8 cellular contexts compared by ENCODE assay signal in the genomic region with DNA sequence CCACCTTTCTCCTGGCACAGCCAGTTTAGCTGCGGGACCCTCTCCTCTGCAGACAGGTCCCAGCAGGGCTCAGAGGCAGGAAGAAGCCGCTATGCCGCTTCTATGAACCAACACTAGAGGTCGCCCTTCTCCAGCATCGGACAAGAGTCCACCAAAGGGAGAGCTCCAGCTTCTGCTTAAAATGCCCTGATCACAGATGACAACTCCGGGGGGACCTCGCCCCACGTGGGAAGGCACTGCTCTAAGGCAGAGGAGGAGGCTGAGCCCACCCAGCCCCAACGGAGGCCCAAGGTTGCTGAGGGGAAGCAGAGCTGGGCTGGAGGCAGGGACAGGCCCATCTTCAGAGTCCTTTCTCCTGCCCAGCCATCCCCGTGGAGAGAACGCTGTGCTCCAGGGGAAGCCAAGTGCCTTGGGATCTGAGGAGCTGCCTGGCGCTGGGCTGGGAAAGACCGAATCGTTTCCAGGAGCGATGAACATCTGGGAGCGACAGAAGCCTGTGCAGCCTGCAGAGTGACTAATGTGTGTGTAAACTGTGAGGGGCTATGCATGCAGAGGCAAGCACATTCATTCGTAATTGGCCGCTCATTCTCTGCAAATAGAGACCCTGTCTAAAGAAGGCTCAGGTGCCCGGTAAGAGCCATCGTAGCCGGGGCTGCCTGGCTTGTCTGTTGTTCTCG. TPM values are rescaled to one million over a fixed set of nuclear protein-coding genes. Genes with fewer than 3 reads are reported as not detected.
A peak's percentile ranks its signal among the peaks of the same experiment; 100 is the strongest.
DNase-seq lines count a peak whose midpoint lies in the region; ATAC-seq and TF ChIP-seq lines count a peak whose summit lies in the region.

No MANE protein-coding gene starts in this region.

- peak; percentile 90 for TF ChIP-seq CTCF in CD4-positive, alpha-beta T cell (IDR thresholded peaks at IDR 0.05)
- TF ChIP-seq CTCF in glutamatergic neuron (IDR thresholded peaks at IDR 0.05; ENCODE audit: partially characterized antibody, unreplicated experiment) (peak; percentile 96), psoas muscle (IDR thresholded peaks at IDR 0.05) (peak; percentile 89)

- H3K27ac Mint-ChIP-seq in CD4-positive, alpha-beta T cell = no peak overlapping the region
- peak overlapping the region; percentile 88 for H3K27ac Mint-ChIP-seq in glutamatergic neuron (ENCODE audit: unreplicated experiment)

- H3K36me3 Mint-ChIP-seq in CD4-positive, alpha-beta T cell (ENCODE audit: low read depth) = no peaks in the 10 kb centered on the region
- H3K36me3 Mint-ChIP-seq in glutamatergic neuron (ENCODE audit: unreplicated experiment) = peaks cover 14% of the 10 kb centered on the region

- peak; percentile 62 to 78 (median 68) for DNase-seq in CD4-positive, alpha-beta T cell
- DNase-seq in NCI-H226 (peak; percentile 36), glutamatergic neuron (peak; percentile 91), psoas muscle (peak; percentile 75 to 78), KG1 (lab: John Stamatoyannopoulos, UW) (no peak), NCI-H1694 (lab: John Stamatoyannopoulos, UW) (no peak)
- peak; percentile 90 for DNase-seq in activated effector memory CD4-positive, alpha-beta T cell treated with anti-CD3 and anti-CD28 coated beads, Interleukin-2, amount 50 U/mL, for 16 hours

- no peak overlapping the region for H3K27ac ChIP-seq in CD4-positive, alpha-beta T cell (ENCODE audit: low read depth, low read length)
- H3K27ac ChIP-seq in psoas muscle = no peak overlapping the region

- no peak overlapping the region for H3K4me3 ChIP-seq in psoas muscle

- H3K36me3 ChIP-seq in psoas muscle (ENCODE audit: insufficient read depth in 1 of 2, low read depth in 1 of 2) = peaks cover 3 to 21% of the 10 kb centered on the region in 2 donors

- CTCF ChIA-PET in CD4-positive, alpha-beta T cell (lab: Charles Lee) = interaction anchor here (0.6 to 2.0 kb wide), 9 partner anchors 10 to 131 kb away, joined by 3 to 17 read pairs (median 4); no protein-coding TSS in a partner anchor

- no peak overlapping the region for H3K4me3 Mint-ChIP-seq in CD4-positive, alpha-beta T cell
- peak overlapping the region; percentile 65 for H3K4me3 Mint-ChIP-seq in glutamatergic neuron (ENCODE audit: unreplicated experiment)

- 23 to 37% (median 25%) methylated on average over 22 of the region's 22 CpGs for WGBS in psoas muscle, 3 donors

- H3K9me3 ChIP-seq in CD4-positive, alpha-beta T cell (ENCODE audit: control insufficient read depth, low read length) = no peaks in the 10 kb centered on the region
- H3K9me3 ChIP-seq in psoas muscle = no peaks in the 10 kb centered on the region

- peaks cover 6% of the 10 kb centered on the region for H3K4me1 Mint-ChIP-seq in CD4-positive, alpha-beta T cell (ENCODE audit: low read depth)
- peaks cover 17% of the 10 kb centered on the region for H3K4me1 Mint-ChIP-seq in glutamatergic neuron (ENCODE audit: low read depth, unreplicated experiment)

- intact Hi-C loops in CD4-positive, alpha-beta T cell (cut with DNase I, micrococcal nuclease) = loop anchor here (1.0 to 5.0 kb wide), 5 partner anchors 33 to 204 kb away; no protein-coding TSS in a partner anchor
- intact Hi-C loops in psoas muscle (cut with DNase I) = no loop called here

- POLR2A ChIA-PET in CD4-positive, alpha-beta T cell (lab: Charles Lee) = interaction anchor here (0.7 to 1.1 kb wide), 3 partner anchors 13 to 131 kb away, joined by 3 to 4 read pairs (median 4); no protein-coding TSS in a partner anchor

- H3K27me3 ChIP-seq in CD4-positive, alpha-beta T cell (ENCODE audit: control insufficient read depth, insufficient read depth, low read length) = no peaks in the 10 kb centered on the region
- no peaks in the 10 kb centered on the region for H3K27me3 ChIP-seq in psoas muscle (ENCODE audit: insufficient read depth in 3 of 3, low read length in 2 of 3)

- peak; percentile 98 for ATAC-seq in CD4-positive, alpha-beta T cell (ENCODE audit: poor library complexity)
- peak; percentile 92 for ATAC-seq in GM21529 (IDR thresholded peaks at IDR 0.05; ENCODE audit: unreplicated experiment)
- peak; percentile 81 to 93 (median 85) for ATAC-seq in psoas muscle

- H3K4me1 ChIP-seq in psoas muscle = no peaks in the 10 kb centered on the region

- no peaks in the 10 kb centered on the region for H3K27me3 Mint-ChIP-seq in CD4-positive, alpha-beta T cell
- peaks cover 2% of the 10 kb centered on the region for H3K27me3 Mint-ChIP-seq in glutamatergic neuron (ENCODE audit: unreplicated experiment)

- H3K9me3 Mint-ChIP-seq in CD4-positive, alpha-beta T cell = no peaks in the 10 kb centered on the region
- H3K9me3 Mint-ChIP-seq in glutamatergic neuron (ENCODE audit: unreplicated experiment) = peaks cover 19% of the 10 kb centered on the region

RNA-seq across cellular contexts. Expression of a gene that starts 43.5 kb away (rescaled TPM):
- 10 to 100 TPM; 17.7 to 22.2 TPM for total RNA-seq in CD4-positive, alpha-beta T cell
- 19.4 TPM for total RNA-seq in glutamatergic neuron (ENCODE audit: unreplicated experiment)
- total RNA-seq in psoas muscle = 10 to 100 TPM in 3 of 4 donors, 1 to 10 TPM in 1; 5.4 to 47.6 (median 16.6) TPM
- polyA plus RNA-seq in psoas muscle = 10 to 100 TPM in 2 of 3 donors, 1 to 10 TPM in 1; 5.6 to 23.8 (median 10.5) TPM

Comparison
In these comparisons a context has a peak if more than half of its experiments do, and no peak if none do; other contexts are left out.
1. DNase-seq: peak in CD4-positive, alpha-beta T cell (10 of 10), NCI-H226 (single experiment), activated effector memory CD4-positive, alpha-beta T cell treated with anti-CD3 and anti-CD28 coated beads, Interleukin-2, amount 50 U/mL, for 16 hours (single experiment), glutamatergic neuron (single experiment) and psoas muscle (2 of 2); none in KG1 (single experiment) and NCI-H1694 (single experiment).
2. intact Hi-C loops: an anchor here in CD4-positive, alpha-beta T cell (1.0 to 5.0 kb wide); none called in psoas muscle.
3. Peak in every context shown above with its lines, with median percentiles within 50 percentile points of each other: ATAC-seq and CTCF ChIP-seq.